ENCODE assay signal across 12 cellular contexts in genomic region chr11:117900144-117900651, GRCh38. TPM values are rescaled to one million over a fixed set of nuclear protein-coding genes. Genes with fewer than 3 reads are reported as not detected.
DNase-seq lines count a peak whose midpoint lies in the region; ATAC-seq and TF ChIP-seq lines count a peak whose summit lies in the region.
"Had no signal": no experiment of that assay in that cellular context is flagged by ENCODE, and none has a peak within 500 bp of the region (broad histone marks: within the 10 kb centered on the region; RNA-seq: fewer than 3 reads in every experiment).

No MANE protein-coding gene starts in this region.

- ATAC-seq in natural killer cell treated with Interleukin-12 subunit alpha and Interleukin-12 subunit beta and Interleukin-15 and Interleukin-18, amount 100 ng/mL, for 72 hours, result no peak
- ATAC-seq in natural killer cell, result no peak
- peak; percentile 78 for ATAC-seq in HG03159 (IDR thresholded peaks at IDR 0.05; ENCODE audit: unreplicated experiment)
- no peak for ATAC-seq in HG03521 (IDR thresholded peaks at IDR 0.05; ENCODE audit: unreplicated experiment)

- intact Hi-C loops in natural killer cell (cut with micrococcal nuclease), result no loop called here
- intact Hi-C loops in dendritic cell treated with granulocyte-macrophage colony-stimulating factor and Interleukin-4, amounts not matched to agents 40 ng/mL and 50 ng/mL, for 4 days (cut with micrococcal nuclease), result no loop called here

- peaks cover 8 to 9% of the 10 kb centered on the region in 2 donors for H3K27me3 Mint-ChIP-seq in natural killer cell treated with Interleukin-12 subunit alpha and Interleukin-12 subunit beta and Interleukin-15 and Interleukin-18, amount 100 ng/mL, for 72 hours
- H3K27me3 Mint-ChIP-seq in natural killer cell (ENCODE audit: low read depth in 2 of 2), result peaks cover 5 to 16% of the 10 kb centered on the region in 2 donors
- peaks cover 7% of the 10 kb centered on the region for H3K27me3 Mint-ChIP-seq in dendritic cell treated with granulocyte-macrophage colony-stimulating factor and Interleukin-4, amounts not matched to agents 40 ng/mL and 50 ng/mL, for 4 days

- H3K27ac Mint-ChIP-seq in natural killer cell treated with Interleukin-12 subunit alpha and Interleukin-12 subunit beta and Interleukin-15 and Interleukin-18, amount 100 ng/mL, for 72 hours, result no peak overlapping the region
- no peak overlapping the region for H3K27ac Mint-ChIP-seq in natural killer cell
- peak overlapping the region; percentile 67 for H3K27ac Mint-ChIP-seq in dendritic cell treated with granulocyte-macrophage colony-stimulating factor and Interleukin-4, amounts not matched to agents 40 ng/mL and 50 ng/mL, for 4 days

- peak; percentile 37 for DNase-seq in natural killer cell treated with Interleukin-12 subunit alpha and Interleukin-12 subunit beta and Interleukin-15 and Interleukin-18, amount 100 ng/mL, for 72 hours (ENCODE audit: low spot score)
- DNase-seq in natural killer cell, result no peak
- no peak for DNase-seq in COLO668 (lab: John Stamatoyannopoulos, UW; ENCODE audit: unreplicated experiment)
- DNase-seq in NCI-H345 treated with DMSO at 0.1 percent for 48 hours (lab: John Stamatoyannopoulos, UW; ENCODE audit: unreplicated experiment), result no peak
- no peak for DNase-seq in COR-L47 (lab: John Stamatoyannopoulos, UW)
- DNase-seq: activated naive CD4-positive, alpha-beta T cell treated with anti-CD3 and anti-CD28 coated beads, Interleukin-2, amount 50 U/mL, for 16 hours; NCI-H1048; NCI-H510A treated with DMSO at 0.1 percent for 48 hours had no signal

- no peaks in the 10 kb centered on the region for H3K9me3 Mint-ChIP-seq in natural killer cell treated with Interleukin-12 subunit alpha and Interleukin-12 subunit beta and Interleukin-15 and Interleukin-18, amount 100 ng/mL, for 72 hours
- no peaks in the 10 kb centered on the region for H3K9me3 Mint-ChIP-seq in natural killer cell
- H3K9me3 Mint-ChIP-seq in dendritic cell treated with granulocyte-macrophage colony-stimulating factor and Interleukin-4, amounts not matched to agents 40 ng/mL and 50 ng/mL, for 4 days, result no peaks in the 10 kb centered on the region

- H3K4me3 Mint-ChIP-seq in natural killer cell treated with Interleukin-12 subunit alpha and Interleukin-12 subunit beta and Interleukin-15 and Interleukin-18, amount 100 ng/mL, for 72 hours, result no peak overlapping the region
- no peak overlapping the region for H3K4me3 Mint-ChIP-seq in natural killer cell
- H3K4me3 Mint-ChIP-seq in dendritic cell treated with granulocyte-macrophage colony-stimulating factor and Interleukin-4, amounts not matched to agents 40 ng/mL and 50 ng/mL, for 4 days, result no peak overlapping the region

- peaks cover 0 to 3% of the 10 kb centered on the region in 2 donors for H3K4me1 Mint-ChIP-seq in natural killer cell treated with Interleukin-12 subunit alpha and Interleukin-12 subunit beta and Interleukin-15 and Interleukin-18, amount 100 ng/mL, for 72 hours (ENCODE audit: low read depth in 2 of 2)
- H3K4me1 Mint-ChIP-seq in natural killer cell, result peaks cover 0 to 5% of the 10 kb centered on the region in 2 donors
- H3K4me1 Mint-ChIP-seq in dendritic cell treated with granulocyte-macrophage colony-stimulating factor and Interleukin-4, amounts not matched to agents 40 ng/mL and 50 ng/mL, for 4 days (ENCODE audit: low read depth), result peaks cover 33% of the 10 kb centered on the region

- TF ChIP-seq CTCF in natural killer cell (IDR thresholded peaks at IDR 0.05), result no peak

- no peaks in the 10 kb centered on the region for H3K36me3 Mint-ChIP-seq in natural killer cell treated with Interleukin-12 subunit alpha and Interleukin-12 subunit beta and Interleukin-15 and Interleukin-18, amount 100 ng/mL, for 72 hours
- no peaks in the 10 kb centered on the region for H3K36me3 Mint-ChIP-seq in natural killer cell
- no peaks in the 10 kb centered on the region for H3K36me3 Mint-ChIP-seq in dendritic cell treated with granulocyte-macrophage colony-stimulating factor and Interleukin-4, amounts not matched to agents 40 ng/mL and 50 ng/mL, for 4 days (ENCODE audit: low read depth)

RNA-seq across cellular contexts. Expression of gene FXYD6, which starts 23.7 kb away (rescaled TPM):
- total RNA-seq in natural killer cell treated with Interleukin-12 subunit alpha and Interleukin-12 subunit beta and Interleukin-15 and Interleukin-18, amount 100 ng/mL, for 72 hours, result not detected
- total RNA-seq in natural killer cell, result under 1 TPM in 2 of 3 donors, not detected in 1; 0.20 to 0.90 TPM

RNA-seq across cellular contexts. Expression of gene TMPRSS13, which starts 29.0 kb away (rescaled TPM):
- under 1 TPM; 0.19 to 0.36 TPM for total RNA-seq in natural killer cell treated with Interleukin-12 subunit alpha and Interleukin-12 subunit beta and Interleukin-15 and Interleukin-18, amount 100 ng/mL, for 72 hours
- total RNA-seq in natural killer cell, result 1 to 10 TPM; 1.6 to 1.8 (median 1.8) TPM
- total RNA-seq: SJSA1 had no signal
